ENCODE assay signal across 41 cellular contexts in genomic region chr1:24098907-24099637, GRCh38. TPM values are rescaled to one million over a fixed set of nuclear protein-coding genes. Genes with fewer than 3 reads are reported as not detected.
A peak's percentile ranks its signal among the peaks of the same experiment; 100 is the strongest.
DNase-seq lines count a peak whose midpoint lies in the region; ATAC-seq, FAIRE-seq and TF ChIP-seq lines count a peak whose summit lies in the region.
"Had no signal": no experiment of that assay in that cellular context is flagged by ENCODE, and none has a peak within 500 bp of the region (broad histone marks: within the 10 kb centered on the region; RNA-seq: fewer than 3 reads in every experiment).

No MANE protein-coding gene starts in this region.

- POLR2A ChIA-PET in H1 (lab: Charles Lee; ENCODE audit: partially characterized antibody): interaction anchor here (1.3 to 1.6 kb wide), 2 partner anchors 11 to 51 kb away, joined by 3 to 5 read pairs; no protein-coding TSS in a partner anchor

- TF ChIP-seq RAD21 in H1 (IDR thresholded peaks at IDR 0.05 in 1 of 2, conservative IDR thresholded peaks at IDR 0.05 in 1 of 2; ENCODE audit: low read depth in 2 of 2, low read length in 2 of 2): no peak

- DNase-seq in cardiac muscle cell (ENCODE audit: low read depth in 1 of 2, low spot score in 1 of 2): no peak
- DNase-seq in Right ventricle myocardium inferior (ENCODE audit: missing footprints): no peak
- DNase-seq in H1 (ENCODE audit: low read depth in 1 of 2, low spot score in 2 of 2): no peak
- no peak for DNase-seq in COR-L47 (lab: John Stamatoyannopoulos, UW)
- no peak for DNase-seq in H4 (ENCODE audit: low spot score)
- DNase-seq: activated B cell treated with CpG ODN at 0.5 μM for 24 hours; activated CD4-positive, alpha-beta T cell treated with anti-CD3 and anti-CD28 coated beads, Interleukin-2, amount 10 ng/mL, durations not matched to agents 7 days and 5 days; activated effector memory CD4-positive, alpha-beta T cell treated with Interleukin-2 at 50 U/mL for 16 hours; activated naive CD8-positive, alpha-beta T cell treated with anti-CD3 and anti-CD28 coated beads for 36 hours; activated T-cell treated with anti-CD3 and anti-CD28 coated beads, Interleukin-2, amount 50 U/mL, for 1 hour; anterior cingulate cortex; C1 segment of cervical spinal cord; Caco-2; cortex of kidney; DMS53; effector memory CD8-positive, alpha-beta T cell; glutamatergic neuron; H7; islet precursor cell; KG1; NCI-H1105; NCI-H187; NCI-H2171; NCI-H510A; stimulated activated CD4-positive, alpha-beta T cell treated with anti-CD3 and anti-CD28 coated beads, Interleukin-4, amount 100 ng/mL, for 4 hours; T-helper 1 cell had no signal

- H2BK12ac ChIP-seq in H1 (ENCODE audit: low read depth, low read length): 0 out of 2 replicates have a peak overlapping the region, but pooled peaks have one; percentile 33

- no peak overlapping the region for H4K5ac ChIP-seq in H1 (ENCODE audit: insufficient read length, low read depth, low read length)

- H2BK15ac ChIP-seq in H1 (ENCODE audit: low read length): peak overlapping the region; percentile 72; the same call in 1 of the 2 replicates

- 88% methylated on average over 12 of the region's 13 CpGs; no CpG with 5 or more reads in 1 of the 2 experiments for WGBS in H1 (ENCODE audit: extremely low coverage in 1 of 2, insufficient coverage in 1 of 2, insufficient read length in 1 of 2, insufficient replicate concordance in 2 of 2, low coverage in 1 of 2, low lambda C conversion rate in 2 of 2, missing lambda C conversion rate in 1 of 2), 2 experiments

- H4K91ac ChIP-seq in H1 (replicated peaks; ENCODE audit: insufficient read length, low read length): no peak overlapping the region

- no peaks in the 10 kb centered on the region for H3K27me3 ChIP-seq in cardiac muscle cell
- H3K27me3 ChIP-seq in H1 (replicated peaks in 1 of 4; ENCODE audit: control insufficient read depth in 3 of 4, extremely low read depth in 1 of 4, insufficient read depth in 3 of 4, low read length in 3 of 4): no peaks in the 10 kb centered on the region
- H3K27me3 ChIP-seq in skeletal muscle tissue (ENCODE audit: control insufficient read depth in 3 of 3, insufficient read depth in 3 of 3, low read length in 3 of 3): peaks cover 0 to 3% (median 0%) of the 10 kb centered on the region in 3 donors
- H3K27me3 ChIP-seq: tibial nerve had no signal

- no peak overlapping the region for H3K4me3 ChIP-seq in cardiac muscle cell
- H3K4me3 ChIP-seq in H1 (ENCODE audit: extremely low read depth in 1 of 4, insufficient read depth in 2 of 4, low read depth in 3 of 4, low read length in 4 of 4): no peak overlapping the region
- H3K4me3 ChIP-seq in skeletal muscle tissue (ENCODE audit: low read length in 3 of 3): no peak overlapping the region
- H3K4me3 ChIP-seq: lung, mucosa of descending colon, tibial nerve had no signal

- no peak overlapping the region for H2BK120ac ChIP-seq in H1 (replicated peaks; ENCODE audit: low read depth, low read length)

- H3K23ac ChIP-seq in H1 (ENCODE audit: insufficient read length): no peak overlapping the region

- no peak overlapping the region for H2BK5ac ChIP-seq in H1 (ENCODE audit: low read depth, low read length)

- H3K9ac ChIP-seq in H1 (replicated peaks in 1 of 4; ENCODE audit: extremely low read depth in 1 of 4, low read depth in 3 of 4, low read length in 3 of 4): no peak overlapping the region
- peak overlapping the region in 1 of 3 donors; percentile 60 for H3K9ac ChIP-seq in skeletal muscle tissue (ENCODE audit: low read depth in 1 of 3, low read length in 3 of 3)
- H3K9ac ChIP-seq: parathyroid adenoma had no signal

- no peak overlapping the region for H2AFZ ChIP-seq in H1 (ENCODE audit: low read length)
- H2AFZ ChIP-seq: parathyroid adenoma had no signal

- peaks cover 65% of the 10 kb centered on the region for H3K4me1 Mint-ChIP-seq in nephron
- H3K4me1 Mint-ChIP-seq: activated B cell treated with CpG ODN at 0.5 μM for 24 hours; activated CD4-positive, alpha-beta T cell treated with anti-CD3 and anti-CD28 coated beads, Interleukin-2, amount 10 ng/mL, durations not matched to agents 7 days and 5 days; activated naive CD8-positive, alpha-beta T cell treated with anti-CD3 and anti-CD28 coated beads for 36 hours had no signal

- CTCF ChIA-PET in H1 (lab: Charles Lee; ENCODE audit: partially characterized antibody): interaction anchor here (1.6 kb wide), 2 partner anchors 18 to 27 kb away, joined by 3 to 4 read pairs; no protein-coding TSS in a partner anchor

- peak overlapping the region; percentile 82 to 94 (median 84) for H3K27ac Mint-ChIP-seq in nephron
- H3K27ac Mint-ChIP-seq: activated B cell treated with CpG ODN at 0.5 μM for 24 hours; activated CD4-positive, alpha-beta T cell treated with anti-CD3 and anti-CD28 coated beads, Interleukin-2, amount 10 ng/mL, durations not matched to agents 7 days and 5 days; activated naive CD8-positive, alpha-beta T cell treated with anti-CD3 and anti-CD28 coated beads for 36 hours; effector memory CD8-positive, alpha-beta T cell; natural killer cell treated with Interleukin-12 subunit alpha and Interleukin-12 subunit beta and Interleukin-15 and Interleukin-18, amount 100 ng/mL, for 72 hours had no signal

- no peaks in the 10 kb centered on the region for H3K79me1 ChIP-seq in H1 (ENCODE audit: low read depth, low read length)

- H3K4me1 ChIP-seq in cardiac muscle cell (ENCODE audit: low read depth) (peaks cover 30% of the 10 kb centered on the region), H1 (replicated peaks in 1 of 4; ENCODE audit: control insufficient read depth in 3 of 4, insufficient read depth in 4 of 4, low read length in 3 of 4) (peaks cover 0 to 6% (median 2%) of the 10 kb centered on the region in 4 experiments; a peak in 3 of 7 replicates), skeletal muscle tissue (ENCODE audit: control insufficient read depth in 3 of 3, insufficient read depth in 3 of 3, low read length in 3 of 3) (peaks cover 46 to 85% (median 83%) of the 10 kb centered on the region in 3 donors)
- H3K4me1 ChIP-seq: parathyroid adenoma, tibial nerve had no signal

- H3K27ac ChIP-seq in cardiac muscle cell: peak overlapping the region; percentile 65
- H3K27ac ChIP-seq in H1 (ENCODE audit: low read depth, low read length): no peak overlapping the region
- H3K27ac ChIP-seq in skeletal muscle tissue (ENCODE audit: low read depth, low read length): peak overlapping the region; percentile 97
- H3K27ac ChIP-seq: 22Rv1, parathyroid adenoma, tibial nerve had no signal

- TF ChIP-seq CTCF in cardiac muscle cell (IDR thresholded peaks at IDR 0.05; ENCODE audit: low read depth, low read length) (no peak), H1 (IDR thresholded peaks at IDR 0.05; ENCODE audit: control extremely low read depth in 1 of 3, insufficient read depth in 1 of 3, low read depth in 1 of 3, low read length in 3 of 3) (no peak), nephron (IDR thresholded peaks at IDR 0.05; ENCODE audit: unreplicated experiment in 3 of 3) (no peak)

- no peak for TF ChIP-seq POLR2A in H1 (IDR thresholded peaks at IDR 0.05; ENCODE audit: control extremely low read depth in 1 of 2, low read depth in 2 of 2, low read length in 2 of 2)

- peaks cover 4% of the 10 kb centered on the region for H3K36me3 Mint-ChIP-seq in nephron (ENCODE audit: low read depth)
- H3K36me3 Mint-ChIP-seq: activated naive CD8-positive, alpha-beta T cell treated with anti-CD3 and anti-CD28 coated beads for 36 hours; natural killer cell treated with Interleukin-12 subunit alpha and Interleukin-12 subunit beta and Interleukin-15 and Interleukin-18, amount 100 ng/mL, for 72 hours had no signal

- no peaks in the 10 kb centered on the region for H4K20me1 ChIP-seq in H1 (replicated peaks in 1 of 2; ENCODE audit: control insufficient read depth in 1 of 2, insufficient read depth in 2 of 2, low read length in 2 of 2)

- H3K36me3 ChIP-seq in cardiac muscle cell (no peaks in the 10 kb centered on the region), H1 (ENCODE audit: control insufficient read depth in 2 of 4, insufficient read depth in 4 of 4, low read length in 3 of 4) (no peaks in the 10 kb centered on the region), skeletal muscle tissue (ENCODE audit: control insufficient read depth in 3 of 3, insufficient read depth in 3 of 3, low read length in 3 of 3) (peaks cover 7 to 15% (median 11%) of the 10 kb centered on the region in 3 donors)
- H3K36me3 ChIP-seq: tibial nerve had no signal

- no peak for FAIRE-seq in H1 (lab: Jason Lieb, UNC)
- FAIRE-seq: HTR-8/SVneo had no signal

- H4K8ac ChIP-seq in H1 (ENCODE audit: extremely low read depth, insufficient read depth, low read length): no peak overlapping the region

- H3K56ac ChIP-seq in H1 (replicated peaks; ENCODE audit: insufficient read length, low read depth, low read length): no peak overlapping the region

- no peak for TF ChIP-seq EP300 in H1 (IDR thresholded peaks at IDR 0.05; ENCODE audit: borderline replicate concordance in 1 of 2, low read depth in 2 of 2, low read length in 2 of 2)

- intact Hi-C loops in Right ventricle myocardium inferior (cut with DNase I): no loop called here

- H3K23me2 ChIP-seq in H1 (ENCODE audit: low read depth, low read length): no peaks in the 10 kb centered on the region

- no peak overlapping the region for H3K4ac ChIP-seq in H1 (replicated peaks; ENCODE audit: insufficient read length, low read depth, low read length)

- H3K79me2 ChIP-seq in H1 (ENCODE audit: control insufficient read depth in 1 of 2, insufficient read depth in 2 of 2, low read length in 2 of 2): no peaks in the 10 kb centered on the region
- H3K79me2 ChIP-seq: parathyroid adenoma had no signal

- no peak overlapping the region for H2BK20ac ChIP-seq in H1 (ENCODE audit: low read length)

- H3K4me2 ChIP-seq in H1 (ENCODE audit: insufficient read depth in 1 of 2, low read depth in 2 of 2, low read length in 2 of 2): no peak overlapping the region

- no peak overlapping the region for H3K14ac ChIP-seq in H1 (ENCODE audit: insufficient read length)

- no peak overlapping the region for H3K18ac ChIP-seq in H1 (ENCODE audit: extremely low read depth, low read length)

- no peaks in the 10 kb centered on the region for H3K9me3 Mint-ChIP-seq in nephron
- H3K9me3 Mint-ChIP-seq: activated B cell treated with CpG ODN at 0.5 μM for 24 hours; activated CD4-positive, alpha-beta T cell treated with anti-CD3 and anti-CD28 coated beads, Interleukin-2, amount 10 ng/mL, durations not matched to agents 7 days and 5 days; activated naive CD8-positive, alpha-beta T cell treated with anti-CD3 and anti-CD28 coated beads for 36 hours; effector memory CD8-positive, alpha-beta T cell; natural killer cell treated with Interleukin-12 subunit alpha and Interleukin-12 subunit beta and Interleukin-15 and Interleukin-18, amount 100 ng/mL, for 72 hours had no signal

- H3K27me3 Mint-ChIP-seq in nephron (ENCODE audit: low read depth): peaks cover 4% of the 10 kb centered on the region
- H3K27me3 Mint-ChIP-seq: activated CD4-positive, alpha-beta T cell treated with anti-CD3 and anti-CD28 coated beads, Interleukin-2, amount 10 ng/mL, durations not matched to agents 7 days and 5 days; activated naive CD8-positive, alpha-beta T cell treated with anti-CD3 and anti-CD28 coated beads for 36 hours had no signal

- no peak for ATAC-seq in Right ventricle myocardium inferior
- no peak for ATAC-seq in GM21515 (IDR thresholded peaks at IDR 0.05; ENCODE audit: unreplicated experiment)
- ATAC-seq: effector memory CD8-positive, alpha-beta T cell; mucosa of descending colon; natural killer cell treated with Interleukin-12 subunit alpha and Interleukin-12 subunit beta and Interleukin-15 and Interleukin-18, amount 100 ng/mL, for 72 hours; sciatic nerve had no signal

- H3K9me3 ChIP-seq in cardiac muscle cell (ENCODE audit: low read depth): no peaks in the 10 kb centered on the region
- no peaks in the 10 kb centered on the region for H3K9me3 ChIP-seq in H1 (ENCODE audit: insufficient read depth in 2 of 2, low read depth in 1 of 2, low read length in 1 of 2)
- no peaks in the 10 kb centered on the region for H3K9me3 ChIP-seq in skeletal muscle tissue (ENCODE audit: control insufficient read depth in 3 of 3, low read length in 3 of 3)
- H3K9me3 ChIP-seq: Caco-2, mucosa of descending colon, tibial nerve had no signal

- no peak overlapping the region for H3K4me3 Mint-ChIP-seq in nephron
- H3K4me3 Mint-ChIP-seq: activated B cell treated with CpG ODN at 0.5 μM for 24 hours; activated CD4-positive, alpha-beta T cell treated with anti-CD3 and anti-CD28 coated beads, Interleukin-2, amount 10 ng/mL, durations not matched to agents 7 days and 5 days; activated naive CD8-positive, alpha-beta T cell treated with anti-CD3 and anti-CD28 coated beads for 36 hours; effector memory CD8-positive, alpha-beta T cell; natural killer cell treated with Interleukin-12 subunit alpha and Interleukin-12 subunit beta and Interleukin-15 and Interleukin-18, amount 100 ng/mL, for 72 hours had no signal

- H2AK5ac ChIP-seq in H1 (ENCODE audit: low read depth, low read length): no peak overlapping the region

RNA-seq across cellular contexts. Expression of gene MYOM3, which starts 12.9 kb away (rescaled TPM):
- 0.70 and 0.71 TPM in 2 replicates for total RNA-seq in cardiac muscle cell
- polyA plus RNA-seq in cardiac muscle cell: 0.51 TPM in 1 of 2 replicates, not detected in the other
- total RNA-seq in Right ventricle myocardium inferior: 403 TPM
- 0.09 and 0.36 TPM in 2 replicates for total RNA-seq in H1 (2021; fragmentation: NEBNext Ultra II Directional; extraction: Animal tissue kit (Norgen Biotek cat#: 25700))
- 0.05 and 0.08 TPM in 2 replicates for polyA plus RNA-seq in H1 (2011; rRNA removed)
- polyA plus RNA-seq in H1 (2011; cell fraction: cytosol; rRNA removed): 0.04 TPM
- 0.04 TPM for polyA plus RNA-seq in H1 (2011; cell fraction: nucleus; rRNA removed)
- polyA plus RNA-seq in H1 (2012, experiment 1 of 2): 0.09 to 0.28 TPM (median 0.14 TPM) in 4 replicates
- polyA plus RNA-seq in H1 (2012, experiment 2 of 2): 0.04 TPM
- polyA plus RNA-seq in H1 (2013, experiment 1 of 2): 0.06 TPM
- 0.06 TPM for polyA plus RNA-seq in H1 (2013, experiment 2 of 2)
- 0.12 and 0.19 TPM in 2 replicates for polyA minus RNA-seq in H1 (2011; rRNA and poly(A)+ RNA removed)
- not detected for polyA minus RNA-seq in H1 (2011; cell fraction: cytosol; rRNA and poly(A)+ RNA removed)
- 0.20 TPM for polyA minus RNA-seq in H1 (2011; cell fraction: nucleus; rRNA and poly(A)+ RNA removed)
- total RNA-seq in skeletal muscle tissue: 340 TPM
- total RNA-seq in H4 (2014; rRNA removed; shearing (Covaris generic)): not detected in 2 replicates
- total RNA-seq: activated B cell treated with CpG ODN at 0.5 μM for 24 hours; activated CD4-positive, alpha-beta T cell treated with anti-CD3 and anti-CD28 coated beads, Interleukin-2, amount 10 ng/mL, durations not matched to agents 7 days and 5 days; activated CD8-positive, alpha-beta memory T cell treated with anti-CD3 and anti-CD28 coated beads for 36 hours; activated naive CD8-positive, alpha-beta T cell treated with anti-CD3 and anti-CD28 coated beads for 36 hours; Caco-2; natural killer cell treated with Interleukin-12 subunit alpha and Interleukin-12 subunit beta and Interleukin-15 and Interleukin-18, amount 100 ng/mL, for 72 hours; SK-MEL-5 had no signal

RNA-seq across cellular contexts. Expression of gene IL22RA1, which starts 43.9 kb away (rescaled TPM):
- total RNA-seq in cardiac muscle cell: 0.11 TPM in 1 of 2 replicates, not detected in the other
- polyA plus RNA-seq in cardiac muscle cell: not detected in 2 replicates
- 0.24 TPM for total RNA-seq in Right ventricle myocardium inferior
- total RNA-seq in H1 (2021; fragmentation: NEBNext Ultra II Directional; extraction: Animal tissue kit (Norgen Biotek cat#: 25700)): 0.17 and 0.21 TPM in 2 replicates
- polyA plus RNA-seq in H1 (2011; rRNA removed): 0.32 and 0.44 TPM in 2 replicates
- polyA plus RNA-seq in H1 (2011; cell fraction: cytosol; rRNA removed): 0.41 TPM
- polyA plus RNA-seq in H1 (2011; cell fraction: nucleus; rRNA removed): 0.68 TPM
- 0.27 to 0.57 TPM (median 0.38 TPM) in 4 replicates for polyA plus RNA-seq in H1 (2012, experiment 1 of 2)
- polyA plus RNA-seq in H1 (2012, experiment 2 of 2): 0.24 TPM
- 0.18 TPM for polyA plus RNA-seq in H1 (2013, experiment 1 of 2)
- polyA plus RNA-seq in H1 (2013, experiment 2 of 2): 0.22 TPM
- 0.17 and 0.47 TPM in 2 replicates for polyA minus RNA-seq in H1 (2011; rRNA and poly(A)+ RNA removed)
- polyA minus RNA-seq in H1 (2011; cell fraction: cytosol; rRNA and poly(A)+ RNA removed): not detected
- polyA minus RNA-seq in H1 (2011; cell fraction: nucleus; rRNA and poly(A)+ RNA removed): 0.40 TPM
- not detected for total RNA-seq in skeletal muscle tissue
- total RNA-seq in H4 (2014; rRNA removed; shearing (Covaris generic)): 0.85 and 1.2 TPM in 2 replicates
- total RNA-seq: activated CD4-positive, alpha-beta T cell treated with anti-CD3 and anti-CD28 coated beads, Interleukin-2, amount 10 ng/mL, durations not matched to agents 7 days and 5 days; activated CD8-positive, alpha-beta memory T cell treated with anti-CD3 and anti-CD28 coated beads for 36 hours; activated naive CD8-positive, alpha-beta T cell treated with anti-CD3 and anti-CD28 coated beads for 36 hours; G401; MCF 10A; natural killer cell treated with Interleukin-12 subunit alpha and Interleukin-12 subunit beta and Interleukin-15 and Interleukin-18, amount 100 ng/mL, for 72 hours; sciatic nerve; tibial nerve had no signal

Comparison
In these comparisons a context has a peak if more than half of its experiments do, and no peak if none do; other contexts are left out.
1. RNA of gene MYOM3, which starts 12.9 kb away (total RNA-seq): 403 TPM in Right ventricle myocardium inferior (single experiment) and 340 TPM in skeletal muscle tissue (single experiment); 0.70 to 0.71 TPM in cardiac muscle cell, 0.09 to 0.36 TPM in H1 and not detected in H4; every median in the first group is over 100 times any median in the second.